Comparison of ENCODE assay signal across 1 cellular context in genomic region chr4:25095756-25096552, GRCh38.
TF ChIP-seq lines count a peak whose summit lies in the region.

No MANE protein-coding gene starts in this region.

TF ChIP-seq in HepG2, 621 proteins besides CTCF, POLR2A, EP300 and RAD21 (continued from another document):
- no peak for TF ChIP-seq CSRNP1 (CRISPR knock-in tag; IDR thresholded peaks at IDR 0.05)
- no peak for TF ChIP-seq ZNF234 (CRISPR knock-in tag; conservative IDR thresholded peaks at IDR 0.05)
- no peak for TF ChIP-seq ZHX2 (IDR thresholded peaks at IDR 0.05; ENCODE audit: low read depth)
- no peak for TF ChIP-seq ZHX2 (CRISPR knock-in tag; IDR thresholded peaks at IDR 0.05; ENCODE audit: borderline replicate concordance)
- TF ChIP-seq ZNF441 (CRISPR knock-in tag; IDR thresholded peaks at IDR 0.05; ENCODE audit: borderline replicate concordance) = no peak
- TF ChIP-seq ZBTB10 (CRISPR knock-in tag; IDR thresholded peaks at IDR 0.05; ENCODE audit: borderline replicate concordance) = no peak
- no peak for TF ChIP-seq ZNF407 (CRISPR knock-in tag; IDR thresholded peaks at IDR 0.05; ENCODE audit: not compliant biosample characterization)
- no peak for TF ChIP-seq ZNF333 (CRISPR knock-in tag; IDR thresholded peaks at IDR 0.05; ENCODE audit: borderline replicate concordance)
- TF ChIP-seq REST (IDR thresholded peaks at IDR 0.05; ENCODE audit: borderline replicate concordance in 1 of 2, low read depth in 1 of 2, low read length in 2 of 2) = no peak
TF ChIP-seq in HepG2: peak in this region for 0.
